ENCODE assay signal across 1 cellular context in the genomic region with DNA sequence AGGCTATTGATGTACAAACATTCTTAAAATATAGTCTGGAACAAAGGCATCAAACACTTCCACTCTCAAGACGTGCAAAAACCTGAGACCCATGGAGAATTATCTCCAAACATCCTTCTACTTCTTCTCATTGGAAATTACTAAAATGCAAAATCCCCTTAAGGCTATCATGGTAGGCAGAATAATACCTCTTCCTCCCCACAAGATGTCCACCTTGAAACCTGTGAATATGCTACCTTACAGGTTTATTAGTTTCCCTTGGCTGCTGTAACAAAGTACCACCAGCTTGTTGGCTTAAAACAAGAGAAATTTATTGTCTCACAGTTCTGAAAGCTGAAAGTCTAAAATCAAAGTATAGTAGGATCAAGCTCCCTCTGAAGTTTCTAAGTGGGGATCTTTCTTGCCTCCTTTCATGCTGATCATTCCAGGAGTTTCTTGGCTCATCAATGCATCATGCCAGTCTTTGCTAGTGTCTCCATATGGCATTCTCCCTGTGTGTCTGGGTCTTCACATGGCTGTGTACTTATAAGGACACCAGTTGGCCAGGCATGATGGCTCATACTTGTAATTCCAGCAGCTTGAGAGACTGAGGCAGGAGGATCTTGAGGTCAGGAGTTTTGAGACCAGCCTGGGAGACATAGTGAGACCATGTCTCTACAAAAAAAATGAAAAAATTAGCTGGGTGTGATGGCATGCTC.
TF ChIP-seq lines count a peak whose summit lies in the region.

No MANE protein-coding gene starts in this region.

TF ChIP-seq in HCT116, 20 proteins besides CTCF, POLR2A, EP300 and RAD21 (continued from another document):
- TF ChIP-seq, protein P1, sequence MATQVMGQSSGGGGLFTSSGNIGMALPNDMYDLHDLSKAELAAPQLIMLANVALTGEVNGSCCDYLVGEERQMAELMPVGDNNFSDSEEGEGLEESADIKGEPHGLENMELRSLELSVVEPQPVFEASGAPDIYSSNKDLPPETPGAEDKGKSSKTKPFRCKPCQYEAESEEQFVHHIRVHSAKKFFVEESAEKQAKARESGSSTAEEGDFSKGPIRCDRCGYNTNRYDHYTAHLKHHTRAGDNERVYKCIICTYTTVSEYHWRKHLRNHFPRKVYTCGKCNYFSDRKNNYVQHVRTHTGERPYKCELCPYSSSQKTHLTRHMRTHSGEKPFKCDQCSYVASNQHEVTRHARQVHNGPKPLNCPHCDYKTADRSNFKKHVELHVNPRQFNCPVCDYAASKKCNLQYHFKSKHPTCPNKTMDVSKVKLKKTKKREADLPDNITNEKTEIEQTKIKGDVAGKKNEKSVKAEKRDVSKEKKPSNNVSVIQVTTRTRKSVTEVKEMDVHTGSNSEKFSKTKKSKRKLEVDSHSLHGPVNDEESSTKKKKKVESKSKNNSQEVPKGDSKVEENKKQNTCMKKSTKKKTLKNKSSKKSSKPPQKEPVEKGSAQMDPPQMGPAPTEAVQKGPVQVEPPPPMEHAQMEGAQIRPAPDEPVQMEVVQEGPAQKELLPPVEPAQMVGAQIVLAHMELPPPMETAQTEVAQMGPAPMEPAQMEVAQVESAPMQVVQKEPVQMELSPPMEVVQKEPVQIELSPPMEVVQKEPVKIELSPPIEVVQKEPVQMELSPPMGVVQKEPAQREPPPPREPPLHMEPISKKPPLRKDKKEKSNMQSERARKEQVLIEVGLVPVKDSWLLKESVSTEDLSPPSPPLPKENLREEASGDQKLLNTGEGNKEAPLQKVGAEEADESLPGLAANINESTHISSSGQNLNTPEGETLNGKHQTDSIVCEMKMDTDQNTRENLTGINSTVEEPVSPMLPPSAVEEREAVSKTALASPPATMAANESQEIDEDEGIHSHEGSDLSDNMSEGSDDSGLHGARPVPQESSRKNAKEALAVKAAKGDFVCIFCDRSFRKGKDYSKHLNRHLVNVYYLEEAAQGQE (IDR thresholded peaks at IDR 0.05; ENCODE audit: low read depth) = no peak
- TF ChIP-seq CBX3 (IDR thresholded peaks at IDR 0.05; ENCODE audit: low read depth) (no peak), TCF7L2 (IDR thresholded peaks at IDR 0.05; ENCODE audit: borderline replicate concordance, extremely low read depth, insufficient read depth, insufficient read length) (no peak), EZH2 (IDR thresholded peaks at IDR 0.05) (no peak), JUND (IDR thresholded peaks at IDR 0.05) (no peak), ZBTB33 (IDR thresholded peaks at IDR 0.05; ENCODE audit: extremely low read depth, insufficient replicate concordance, low read length) (no peak), CEBPB (IDR thresholded peaks at IDR 0.05; ENCODE audit: low read depth) (no peak)
